10 cellular contexts compared by ENCODE assay signal in the genomic region with DNA sequence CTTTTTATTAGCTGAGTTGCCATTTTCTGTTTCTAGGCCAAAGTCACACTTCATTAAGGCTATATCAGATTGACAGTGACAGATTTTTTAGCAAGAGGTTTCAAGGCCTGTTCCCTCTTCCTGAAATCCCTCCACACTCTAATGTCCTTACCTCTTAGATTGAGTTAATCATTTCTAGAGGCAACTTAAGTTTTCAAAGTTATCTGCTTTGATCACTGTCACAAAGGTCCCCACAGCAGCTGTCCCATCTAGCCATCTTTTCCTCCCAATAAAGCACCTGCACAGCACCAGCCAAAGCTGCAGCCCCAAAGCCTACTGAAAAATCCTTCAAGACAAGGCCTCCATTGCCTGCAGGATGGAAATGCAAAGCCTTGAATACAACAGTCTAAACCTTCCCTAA.
"Had no signal": no experiment of that assay in that cellular context is flagged by ENCODE, and none has a peak within 500 bp of the region (broad histone marks: within the 10 kb centered on the region; RNA-seq: fewer than 3 reads in every experiment).

No MANE protein-coding gene starts in this region.

- H3K4me3 ChIP-seq: coronary artery, smooth muscle cell, tibial nerve had no signal

- H3K27me3 Mint-ChIP-seq: stimulated activated naive B cell treated with anti-CD40 and anti-IgM and Interleukin-4, amounts not matched to agents 10 μg/mL and 1 μg/mL and 100 μg/mL, for 72 hours had no signal

- ATAC-seq: activated CD4-positive, CD25-positive, alpha-beta regulatory T cell treated with anti-CD3 and anti-CD28 coated beads, Interleukin-2, amount 50 U/mL, for 24 hours; stimulated activated naive B cell treated with anti-CD40 and anti-IgM and Interleukin-4, amounts not matched to agents 10 μg/mL and 1 μg/mL and 100 μg/mL, for 72 hours had no signal

- H3K9me3 ChIP-seq: tibial nerve had no signal

- H3K4me3 Mint-ChIP-seq: stimulated activated naive B cell treated with anti-CD40 and anti-IgM and Interleukin-4, amounts not matched to agents 10 μg/mL and 1 μg/mL and 100 μg/mL, for 72 hours had no signal

- FAIRE-seq: kidney had no signal

- H3K27me3 ChIP-seq: tibial nerve had no signal

- H3K9me3 Mint-ChIP-seq: stimulated activated naive B cell treated with anti-CD40 and anti-IgM and Interleukin-4, amounts not matched to agents 10 μg/mL and 1 μg/mL and 100 μg/mL, for 72 hours had no signal

- DNase-seq: activated CD4-positive, alpha-beta T cell treated with anti-CD3 and anti-CD28 coated beads, Interleukin-2, amount 50 U/mL, for 4 hours; activated naive CD4-positive, alpha-beta T cell treated with anti-CD3 and anti-CD28 coated beads, Interleukin-2, amount 50 U/mL, for 16 hours; central memory CD4-positive, alpha-beta T cell; effector memory CD4-positive, alpha-beta T cell; kidney; stimulated activated naive B cell treated with anti-CD40 and anti-IgM and Interleukin-4, amounts not matched to agents 10 μg/mL and 1 μg/mL and 100 μg/mL, for 72 hours had no signal

- H3K27ac ChIP-seq: coronary artery, tibial nerve had no signal
